Comparison of ENCODE assay signal across 17 cellular contexts in the genomic region with DNA sequence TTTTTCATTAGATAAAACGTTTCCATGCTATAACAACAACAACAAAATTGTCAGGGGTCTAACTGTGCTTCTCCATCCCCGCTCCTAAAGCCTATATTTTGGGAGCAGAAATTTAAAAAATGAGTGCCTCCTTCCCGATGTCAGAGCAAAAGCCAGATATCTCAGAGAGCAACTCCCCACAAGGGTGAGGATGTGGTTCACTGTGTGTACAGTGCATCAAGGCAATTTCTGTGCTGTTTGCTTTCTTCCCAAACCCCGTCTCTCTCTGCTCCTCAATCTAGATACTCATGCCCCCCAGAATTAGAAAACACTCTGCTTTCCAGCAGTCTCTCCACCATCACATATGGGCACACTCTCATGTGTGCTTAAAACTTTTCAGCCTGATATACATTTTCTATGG.
DNase-seq lines count a peak whose midpoint lies in the region; ATAC-seq, FAIRE-seq and TF ChIP-seq lines count a peak whose summit lies in the region.
"Had no signal": no experiment of that assay in that cellular context is flagged by ENCODE, and none has a peak within 500 bp of the region (broad histone marks: within the 10 kb centered on the region; RNA-seq: fewer than 3 reads in every experiment).

No MANE protein-coding gene starts in this region.

- ATAC-seq in CD4-positive, alpha-beta T cell (ENCODE audit: poor library complexity) = peak; percentile 66
- peak; percentile 57 for ATAC-seq in mucosa of descending colon
- no peak for ATAC-seq in upper lobe of left lung (ENCODE audit: low FRiP score in 2 of 2)
- no peak for ATAC-seq in HG03442 (IDR thresholded peaks at IDR 0.05; ENCODE audit: unreplicated experiment)
- ATAC-seq: heart left ventricle, left cardiac atrium had no signal

- no peaks in the 10 kb centered on the region for H3K9me3 Mint-ChIP-seq in CD4-positive, alpha-beta T cell
- H3K9me3 Mint-ChIP-seq in activated CD4-positive, alpha-beta memory T cell treated with anti-CD3 and anti-CD28 coated beads for 36 hours = no peaks in the 10 kb centered on the region

- H3K36me3 Mint-ChIP-seq in CD4-positive, alpha-beta T cell (ENCODE audit: low read depth) = peaks cover 8% of the 10 kb centered on the region
- no peaks in the 10 kb centered on the region for H3K36me3 Mint-ChIP-seq in activated CD4-positive, alpha-beta memory T cell treated with anti-CD3 and anti-CD28 coated beads for 36 hours

- intact Hi-C loops in CD4-positive, alpha-beta T cell (cut with DNase I, micrococcal nuclease) = loop anchor here in 1 of 2 experiments (2.0 kb wide), 1 partner anchor 53 kb away; no protein-coding TSS in a partner anchor
- intact Hi-C loops in activated CD4-positive, alpha-beta memory T cell treated with anti-CD3 and anti-CD28 coated beads for 36 hours (cut with micrococcal nuclease) = loop anchor here (2.0 kb wide), 1 partner anchor 17 kb away; no protein-coding TSS in a partner anchor
- intact Hi-C loops in mucosa of descending colon (cut with DNase I, micrococcal nuclease) = no loop called here

- peak overlapping the region; percentile 96 for H3K27ac Mint-ChIP-seq in CD4-positive, alpha-beta T cell
- H3K27ac Mint-ChIP-seq in activated CD4-positive, alpha-beta memory T cell treated with anti-CD3 and anti-CD28 coated beads for 36 hours = peak overlapping the region; percentile 53

- no peaks in the 10 kb centered on the region for H3K9me3 ChIP-seq in CD4-positive, alpha-beta T cell (ENCODE audit: control insufficient read depth, low read length)
- H3K9me3 ChIP-seq in mucosa of descending colon (no peaks in the 10 kb centered on the region), upper lobe of left lung (no peaks in the 10 kb centered on the region)
- H3K9me3 ChIP-seq: BLaER1, prostate gland had no signal

- H3K4me1 Mint-ChIP-seq in CD4-positive, alpha-beta T cell (ENCODE audit: low read depth) = peaks cover 84% of the 10 kb centered on the region
- peaks cover 76% of the 10 kb centered on the region for H3K4me1 Mint-ChIP-seq in activated CD4-positive, alpha-beta memory T cell treated with anti-CD3 and anti-CD28 coated beads for 36 hours (ENCODE audit: low read depth)

- peak in 2 of 10 experiments; percentile 16 to 28 for DNase-seq in CD4-positive, alpha-beta T cell
- no peak for DNase-seq in GM12891 (ENCODE audit: insufficient read length, low spot score)
- DNase-seq in activated CD4-positive, alpha-beta memory T cell treated with anti-CD3 and anti-CD28 coated beads for 36 hours = no peak
- DNase-seq in mucosa of descending colon = peak in 1 of 3 donors; percentile 35
- no peak for DNase-seq in upper lobe of left lung
- DNase-seq in NCI-H2081 treated with DMSO at 0.1 percent for 48 hours (lab: John Stamatoyannopoulos, UW) = no peak
- DNase-seq in MV-4-11 (lab: John Stamatoyannopoulos, UW) = no peak
- DNase-seq: amniotic stem cell; heart left ventricle; left cardiac atrium; NCI-H1417 treated with DMSO at 0.1 percent for 48 hours; NCI-H446; PC-9; stimulated activated CD4-positive, alpha-beta T cell treated with anti-CD3 and anti-CD28 coated beads, Interleukin-15, amount 100 ng/mL, for 24 hours had no signal

- peak; percentile 64 for FAIRE-seq in GM12891 (lab: Jason Lieb, UNC)

- CTCF ChIA-PET in CD4-positive, alpha-beta T cell (lab: Charles Lee) = interaction anchor here (0.8 kb wide), 1 partner anchor 8 kb away, joined by 3 read pairs; no protein-coding TSS in a partner anchor
- CTCF ChIA-PET in activated CD4-positive, alpha-beta memory T cell treated with anti-CD3 and anti-CD28 coated beads for 36 hours (lab: Charles Lee) = interaction anchor here (1.1 to 1.8 kb wide), 2 partner anchors 17 to 84 kb away, joined by 3 to 7 read pairs; no protein-coding TSS in a partner anchor

- H3K27ac ChIP-seq in CD4-positive, alpha-beta T cell (ENCODE audit: low read depth, low read length) = peak overlapping the region; percentile 42
- no peak overlapping the region for H3K27ac ChIP-seq in upper lobe of left lung
- H3K27ac ChIP-seq: BLaER1, PC-9, prostate gland had no signal

- POLR2A ChIA-PET in CD4-positive, alpha-beta T cell (lab: Charles Lee) = interaction anchor here (1.0 to 2.9 kb wide), 7 partner anchors 13 to 84 kb away, joined by 3 to 52 read pairs (median 12); partner anchors contain the start of gene MBNL1
- POLR2A ChIA-PET in activated CD4-positive, alpha-beta memory T cell treated with anti-CD3 and anti-CD28 coated beads for 36 hours (lab: Charles Lee) = interaction anchor here (1.9 to 2.8 kb wide), 2 partner anchors 8 to 52 kb away, joined by 6 to 16 read pairs; no protein-coding TSS in a partner anchor

- TF ChIP-seq POLR2A in GM12891 (IDR thresholded peaks at IDR 0.05; ENCODE audit: low read depth, low read length) = no peak
- no peak for TF ChIP-seq POLR2A in upper lobe of left lung (IDR thresholded peaks at IDR 0.05)

- no peak for TF ChIP-seq EP300 in upper lobe of left lung (IDR thresholded peaks at IDR 0.05)

- H3K4me3 ChIP-seq in mucosa of descending colon (no peak overlapping the region), upper lobe of left lung (no peak overlapping the region)
- H3K4me3 ChIP-seq: BLaER1, heart left ventricle, PC-9, prostate gland had no signal

- WGBS in upper lobe of left lung, 2 donors = 71 to 80% methylated on average over 4 of the region's 4 CpGs

- peak overlapping the region; percentile 76 for H3K4me3 Mint-ChIP-seq in CD4-positive, alpha-beta T cell
- H3K4me3 Mint-ChIP-seq in activated CD4-positive, alpha-beta memory T cell treated with anti-CD3 and anti-CD28 coated beads for 36 hours = peak overlapping the region; percentile 44

- no peaks in the 10 kb centered on the region for H3K36me3 ChIP-seq in mucosa of descending colon (ENCODE audit: low read depth)
- H3K36me3 ChIP-seq in upper lobe of left lung = no peaks in the 10 kb centered on the region
- H3K36me3 ChIP-seq: BLaER1, heart left ventricle, prostate gland had no signal

- H3K4me1 ChIP-seq in mucosa of descending colon (ENCODE audit: low read depth) = no peaks in the 10 kb centered on the region
- peaks cover 0 to 6% (median 3%) of the 10 kb centered on the region in 4 donors for H3K4me1 ChIP-seq in upper lobe of left lung
- H3K4me1 ChIP-seq: BLaER1, prostate gland had no signal

- no peak for TF ChIP-seq CTCF in CD4-positive, alpha-beta T cell (IDR thresholded peaks at IDR 0.05)
- TF ChIP-seq CTCF in mucosa of descending colon (IDR thresholded peaks at IDR 0.05) (no peak), upper lobe of left lung (IDR thresholded peaks at IDR 0.05) (no peak)

- H3K27me3 Mint-ChIP-seq in CD4-positive, alpha-beta T cell = no peaks in the 10 kb centered on the region
- H3K27me3 Mint-ChIP-seq in activated CD4-positive, alpha-beta memory T cell treated with anti-CD3 and anti-CD28 coated beads for 36 hours = no peaks in the 10 kb centered on the region

- no peaks in the 10 kb centered on the region for H3K27me3 ChIP-seq in CD4-positive, alpha-beta T cell (ENCODE audit: control insufficient read depth, insufficient read depth, low read length)
- H3K27me3 ChIP-seq in upper lobe of left lung = no peaks in the 10 kb centered on the region
- H3K27me3 ChIP-seq: heart left ventricle had no signal

TF ChIP-seq in GM12891, 5 proteins besides CTCF, POLR2A, EP300 and RAD21:
- TF ChIP-seq SPI1 (IDR thresholded peaks at IDR 0.05; ENCODE audit: low read depth, low read length) = no peak
- TF ChIP-seq POU2F2 (IDR thresholded peaks at IDR 0.05; ENCODE audit: low read depth, low read length) = no peak
- TF ChIP-seq TAF1 (IDR thresholded peaks at IDR 0.05; ENCODE audit: low read depth, low read length) = no peak
- no peak for TF ChIP-seq PAX5 (IDR thresholded peaks at IDR 0.05; ENCODE audit: insufficient read depth, low read length, severe bottlenecking)
- no peak for TF ChIP-seq POLR2AphosphoS5 (IDR thresholded peaks at IDR 0.05; ENCODE audit: low read depth, low read length)
TF ChIP-seq in GM12891: peak in this region for 0.

Comparison
In these comparisons a context has a peak if more than half of its experiments do, and no peak if none do; other contexts are left out.
1. ATAC-seq: peak in CD4-positive, alpha-beta T cell (single experiment) and mucosa of descending colon (single experiment); none in upper lobe of left lung (0 of 2) and HG03442 (single experiment).